Comparison of ENCODE assay signal across 32 cellular contexts in the genomic region with DNA sequence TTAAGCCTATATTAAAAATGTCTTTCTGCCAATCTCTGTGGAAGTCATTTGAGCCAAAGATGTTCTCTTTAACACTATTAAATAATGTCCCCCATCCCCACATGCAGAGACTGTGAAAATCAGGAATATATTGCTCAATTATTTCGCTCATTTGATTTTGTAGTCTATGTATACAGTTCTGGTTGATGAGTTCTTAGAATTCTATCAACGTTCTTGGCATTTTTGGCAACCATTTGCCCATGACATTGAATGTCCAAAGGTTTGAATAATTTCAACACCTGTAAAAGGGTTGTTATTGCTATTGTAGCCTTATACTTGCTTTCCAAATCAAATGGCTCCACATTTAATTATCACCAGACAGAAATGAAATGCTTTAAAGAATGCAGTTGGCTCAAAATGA.
DNase-seq lines count a peak whose midpoint lies in the region; ATAC-seq and TF ChIP-seq lines count a peak whose summit lies in the region.
"Had no signal": no experiment of that assay in that cellular context is flagged by ENCODE, and none has a peak within 500 bp of the region (broad histone marks: within the 10 kb centered on the region; RNA-seq: fewer than 3 reads in every experiment).

No MANE protein-coding gene starts in this region.

- TF ChIP-seq EP300 in Ishikawa (IDR thresholded peaks at IDR 0.05; ENCODE audit: borderline replicate concordance), result peak; percentile 73

- H3K27me3 ChIP-seq in uterus, result no peaks in the 10 kb centered on the region
- H3K27me3 ChIP-seq: BE2C; BLaER1; BLaER1 treated with 17β-estradiol and CSF1 and Interleukin-3, amounts not matched to agents 10 nM and 100 nM had no signal

- no peaks in the 10 kb centered on the region for H3K36me3 ChIP-seq in uterus
- H3K36me3 ChIP-seq: BE2C; BLaER1; BLaER1 treated with 17β-estradiol and CSF1 and Interleukin-3, amounts not matched to agents 10 nM and 100 nM had no signal

- TF ChIP-seq POLR2A in uterus (IDR thresholded peaks at IDR 0.05), result no peak

- no peaks in the 10 kb centered on the region for H3K9me3 ChIP-seq in uterus
- H3K9me3 ChIP-seq: A549; BE2C; BLaER1 treated with 17β-estradiol and CSF1 and Interleukin-3, amounts not matched to agents 10 nM and 100 nM; Caco-2 had no signal

- H3K4me1 ChIP-seq in uterus, result no peaks in the 10 kb centered on the region
- H3K4me1 ChIP-seq: A549; BE2C; BLaER1; BLaER1 treated with 17β-estradiol and CSF1 and Interleukin-3, amounts not matched to agents 10 nM and 100 nM; Caco-2 had no signal

- no peak for TF ChIP-seq RAD21 in Ishikawa (IDR thresholded peaks at IDR 0.05; ENCODE audit: low read depth)

- no peak for ATAC-seq in GM18502 (IDR thresholded peaks at IDR 0.05; ENCODE audit: poor library complexity, unreplicated experiment)
- ATAC-seq: A549; CD8-positive, alpha-beta T cell had no signal

- intact Hi-C loops in uterus (cut with DNase I; ENCODE audit: low total_unique reads), result no loop called here

- no peak overlapping the region for H3K27ac ChIP-seq in uterus
- H3K27ac ChIP-seq in coronary artery, result no peak overlapping the region
- H3K27ac ChIP-seq: 22Rv1; A549; BLaER1; BLaER1 treated with 17β-estradiol and CSF1 and Interleukin-3, amounts not matched to agents 10 nM and 100 nM; C4-2B had no signal

- peak; percentile 6 for DNase-seq in ACHN
- peak; percentile 6 for DNase-seq in kidney tubule cell (ENCODE audit: low spot score)
- DNase-seq in renal cortical epithelial cell (ENCODE audit: low read depth), result peak; percentile 3
- DNase-seq in uterus, result no peak
- DNase-seq in coronary artery (ENCODE audit: low spot score), result no peak
- DNase-seq in KBM-7, result no peak
- DNase-seq: 8988T; AML-193; BE2C; C1 segment of cervical spinal cord; Caco-2; Calu3; CD4-positive, alpha-beta memory T cell; CD4-positive, alpha-beta T cell; CD4-positive, CD25-positive, alpha-beta regulatory T cell; CD8-positive, alpha-beta memory T cell; CD8-positive, alpha-beta T cell; COR-L47; DMS 273 treated with DMSO at 0.1 percent for 48 hours; DMS153; DMS53; DMS79; DMS79 treated with DMSO at 0.1 percent for 48 hours; DND-41; EL had no signal

- in situ Hi-C loops in ACHN (cut with HindIII; ENCODE audit: low pct_ligation_motif_present, low pct_unique_long_range_greater_than_20kb, low sequenced_read_pairs), result no loop called here
- in situ Hi-C loops in KBM-7 (cut with MboI; ENCODE audit: low pct_unique_long_range_greater_than_20kb, low sequenced_read_pairs), result no loop called here

- H3K4me3 ChIP-seq in uterus, result no peak overlapping the region
- no peak overlapping the region for H3K4me3 ChIP-seq in coronary artery
- H3K4me3 ChIP-seq: A549; BLaER1; BLaER1 treated with 17β-estradiol and CSF1 and Interleukin-3, amounts not matched to agents 10 nM and 100 nM had no signal

- TF ChIP-seq CTCF in uterus (IDR thresholded peaks at IDR 0.05), result no peak
- no peak for TF ChIP-seq CTCF in coronary artery (IDR thresholded peaks at IDR 0.05)

TF ChIP-seq in Ishikawa, 13 proteins besides CTCF, POLR2A, EP300 and RAD21:
- peak; percentile 71 for TF ChIP-seq FOXM1 (IDR thresholded peaks at IDR 0.05; ENCODE audit: borderline replicate concordance, low read depth)
- no peak for TF ChIP-seq TAF1 (IDR thresholded peaks at IDR 0.05; ENCODE audit: low read depth)
- no peak for TF ChIP-seq ZBTB7A (IDR thresholded peaks at IDR 0.05; ENCODE audit: low read depth)
- no peak for TF ChIP-seq REST (IDR thresholded peaks at IDR 0.05; ENCODE audit: low read depth)
- TF ChIP-seq EGR1 (IDR thresholded peaks at IDR 0.05), result no peak
- no peak for TF ChIP-seq CREB1 (IDR thresholded peaks at IDR 0.05; ENCODE audit: low read depth)
- TF ChIP-seq CEBPB (IDR thresholded peaks at IDR 0.05), result peak; percentile 72
- TF ChIP-seq TCF12 (IDR thresholded peaks at IDR 0.05; ENCODE audit: low read depth), result peak; percentile 64
- no peak for TF ChIP-seq MAX (IDR thresholded peaks at IDR 0.05)
- TF ChIP-seq YY1 (IDR thresholded peaks at IDR 0.05; ENCODE audit: low read depth), result no peak
- TF ChIP-seq, protein P1, sequence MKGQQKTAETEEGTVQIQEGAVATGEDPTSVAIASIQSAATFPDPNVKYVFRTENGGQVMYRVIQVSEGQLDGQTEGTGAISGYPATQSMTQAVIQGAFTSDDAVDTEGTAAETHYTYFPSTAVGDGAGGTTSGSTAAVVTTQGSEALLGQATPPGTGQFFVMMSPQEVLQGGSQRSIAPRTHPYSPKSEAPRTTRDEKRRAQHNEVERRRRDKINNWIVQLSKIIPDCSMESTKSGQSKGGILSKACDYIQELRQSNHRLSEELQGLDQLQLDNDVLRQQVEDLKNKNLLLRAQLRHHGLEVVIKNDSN (IDR thresholded peaks at IDR 0.05), result no peak
- peak; percentile 51; the same call in 1 of the 2 replicates for TF ChIP-seq NFIC (IDR thresholded peaks at IDR 0.05)
- TF ChIP-seq TEAD4 (IDR thresholded peaks at IDR 0.05), result peak; percentile 94

Comparison
In these comparisons a context has a peak if more than half of its experiments do, and no peak if none do; other contexts are left out.
1. DNase-seq: peak in ACHN (single experiment), kidney tubule cell (single experiment) and renal cortical epithelial cell (single experiment); none in uterus (0 of 2), coronary artery (single experiment) and KBM-7 (single experiment).